Comparison of ENCODE assay signal across 34 cellular contexts in genomic region chr4:19216495-19216894, GRCh38.
"Had no signal": no experiment of that assay in that cellular context is flagged by ENCODE, and none has a peak within 500 bp of the region (broad histone marks: within the 10 kb centered on the region; RNA-seq: fewer than 3 reads in every experiment).

No MANE protein-coding gene starts in this region.

- DNase-seq: Karpas-422, Kasumi-1, MM.1S, MV-4-11, NCI-H1048, NCI-H1092, NCI-H1092 treated with DMSO at 0.1 percent for 48 hours, NCI-H1105, NCI-H1105 treated with DMSO at 0.1 percent for 48 hours, NCI-H1417, NCI-H1417 treated with DMSO at 0.1 percent for 48 hours, NCI-H1436, NCI-H1436 treated with DMSO at 0.1 percent for 48 hours, NCI-H146, NCI-H1694, NCI-H1694 treated with DMSO at 0.1 percent for 48 hours, NCI-H187, NCI-H187 treated with DMSO at 0.1 percent for 48 hours, NCI-H1930, NCI-H2029, NCI-H2029 treated with DMSO at 0.1 percent for 48 hours, NCI-H2081, NCI-H2081 treated with DMSO at 0.1 percent for 48 hours, NCI-H2107, NCI-H2171, NCI-H2171 treated with DMSO at 0.1 percent for 48 hours, NCI-H2227 treated with DMSO at 0.1 percent for 48 hours, NCI-H226, NCI-H345, NCI-H446, NCI-H446 treated with DMSO at 0.1 percent for 48 hours, NCI-H510A, NCI-H510A treated with DMSO at 0.1 percent for 48 hours, NCI-H524 had no signal
